ENCODE assay signal across 25 cellular contexts in the genomic region with DNA sequence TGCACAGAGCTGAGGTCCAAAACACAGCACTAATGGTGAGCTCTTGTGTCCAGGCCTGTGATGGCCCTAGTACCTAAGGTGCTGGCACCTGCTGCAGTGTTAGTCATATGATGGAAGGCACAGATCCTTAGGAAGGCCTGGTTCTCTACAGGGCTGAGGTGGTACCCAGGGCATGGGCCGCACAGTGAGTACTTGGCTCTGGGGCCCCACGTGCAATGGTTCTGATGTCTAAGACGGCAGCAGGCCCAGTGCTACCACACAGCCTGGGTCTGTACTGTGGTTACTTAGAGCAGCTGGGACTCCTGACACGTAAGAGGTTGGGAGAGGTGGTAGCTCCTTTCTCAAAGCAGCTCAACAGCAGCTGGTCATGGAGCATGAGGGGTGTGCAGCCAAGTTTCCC.
"Had no signal": no experiment of that assay in that cellular context is flagged by ENCODE, and none has a peak within 500 bp of the region (broad histone marks: within the 10 kb centered on the region; RNA-seq: fewer than 3 reads in every experiment).

No MANE protein-coding gene starts in this region.

- DNase-seq: central memory CD4-positive, alpha-beta T cell; colonic mucosa; effector CD8-positive, alpha-beta T cell; endodermal cell; gastrocnemius medialis; head of caudate nucleus; kidney; naive B cell; psoas muscle; right cardiac atrium; sigmoid colon; stimulated activated CD4-positive, alpha-beta T cell treated with anti-CD3 and anti-CD28 coated beads, Interleukin-2, amount 100 ng/mL, for 48 hours; stimulated activated naive CD4-positive, alpha-beta T cell; substantia nigra had no signal

- H3K4me3 Mint-ChIP-seq: dendritic cell treated with granulocyte-macrophage colony-stimulating factor and Interleukin-4, amounts not matched to agents 40 ng/mL and 50 ng/mL, for 4 days; endodermal cell; memory B cell; naive B cell; natural killer cell treated with Interleukin-12 subunit alpha and Interleukin-12 subunit beta and Interleukin-15 and Interleukin-18, amount 100 ng/mL, for 72 hours; neural crest cell had no signal

- H3K27me3 ChIP-seq: colonic mucosa, gastrocnemius medialis, hepatocyte, sigmoid colon, tibial nerve had no signal

- H3K9me3 ChIP-seq: colonic mucosa, gastrocnemius medialis, psoas muscle, sigmoid colon, thoracic aorta, tibial nerve had no signal

- H3K36me3 Mint-ChIP-seq: memory B cell; naive B cell; natural killer cell treated with Interleukin-12 subunit alpha and Interleukin-12 subunit beta and Interleukin-15 and Interleukin-18, amount 100 ng/mL, for 72 hours had no signal

- H3K9me3 Mint-ChIP-seq: dendritic cell treated with granulocyte-macrophage colony-stimulating factor and Interleukin-4, amounts not matched to agents 40 ng/mL and 50 ng/mL, for 4 days; endodermal cell; neural crest cell had no signal

- H3K4me1 ChIP-seq: colonic mucosa, gastrocnemius medialis, psoas muscle, sigmoid colon had no signal

- ATAC-seq: esophagus mucosa; gastrocnemius medialis; left lobe of liver; natural killer cell treated with Interleukin-12 subunit alpha and Interleukin-12 subunit beta and Interleukin-15 and Interleukin-18, amount 100 ng/mL, for 72 hours; psoas muscle; right cardiac atrium had no signal

- H3K27ac Mint-ChIP-seq: dendritic cell treated with granulocyte-macrophage colony-stimulating factor and Interleukin-4, amounts not matched to agents 40 ng/mL and 50 ng/mL, for 4 days; endodermal cell; memory B cell; naive B cell; natural killer cell treated with Interleukin-12 subunit alpha and Interleukin-12 subunit beta and Interleukin-15 and Interleukin-18, amount 100 ng/mL, for 72 hours had no signal

- H3K27me3 Mint-ChIP-seq: dendritic cell treated with granulocyte-macrophage colony-stimulating factor and Interleukin-4, amounts not matched to agents 40 ng/mL and 50 ng/mL, for 4 days; memory B cell; naive B cell; natural killer cell treated with Interleukin-12 subunit alpha and Interleukin-12 subunit beta and Interleukin-15 and Interleukin-18, amount 100 ng/mL, for 72 hours had no signal

- H3K36me3 ChIP-seq: colonic mucosa, gastrocnemius medialis, sigmoid colon, thoracic aorta, tibial nerve had no signal

- H3K27ac ChIP-seq: colonic mucosa, epithelial cell of prostate, gastrocnemius medialis, hepatocyte, psoas muscle, sigmoid colon, thoracic aorta, tibial nerve had no signal

- H3K4me1 Mint-ChIP-seq: endodermal cell, memory B cell, naive B cell, neural crest cell had no signal

- H3K4me2 ChIP-seq: hepatocyte had no signal

- H3K4me3 ChIP-seq: colonic mucosa, gastrocnemius medialis, hepatocyte, lung, psoas muscle, sigmoid colon, thoracic aorta, tibial nerve had no signal

- H2AFZ ChIP-seq: hepatocyte had no signal
